Comparison of ENCODE assay signal across 1 cellular context in the genomic region with DNA sequence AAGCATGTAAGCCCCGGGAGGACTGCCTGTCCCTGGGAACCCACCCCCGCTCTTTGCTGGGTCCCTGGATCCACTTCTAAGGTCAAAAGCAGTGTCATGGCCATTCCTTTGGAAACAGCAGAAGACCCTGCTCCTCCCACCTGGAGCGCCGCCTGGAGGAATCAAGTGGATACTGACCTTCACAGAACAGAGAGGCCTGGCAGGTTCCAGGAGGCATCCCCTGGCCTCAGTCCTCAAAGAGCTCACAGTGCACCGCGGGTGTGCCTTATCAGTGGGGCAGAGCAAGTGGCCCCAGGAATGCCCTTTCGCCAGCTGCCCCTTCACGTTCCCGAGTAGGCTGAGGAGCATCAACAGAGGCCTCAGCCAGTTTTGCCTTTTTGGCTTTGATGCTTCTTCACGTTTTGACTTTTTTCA.
TF ChIP-seq lines count a peak whose summit lies in the region.

No MANE protein-coding gene starts in this region.

TF ChIP-seq in HepG2, 621 proteins besides CTCF, POLR2A, EP300 and RAD21 (continued from another document and continues in another):
- TF ChIP-seq, protein P1, sequence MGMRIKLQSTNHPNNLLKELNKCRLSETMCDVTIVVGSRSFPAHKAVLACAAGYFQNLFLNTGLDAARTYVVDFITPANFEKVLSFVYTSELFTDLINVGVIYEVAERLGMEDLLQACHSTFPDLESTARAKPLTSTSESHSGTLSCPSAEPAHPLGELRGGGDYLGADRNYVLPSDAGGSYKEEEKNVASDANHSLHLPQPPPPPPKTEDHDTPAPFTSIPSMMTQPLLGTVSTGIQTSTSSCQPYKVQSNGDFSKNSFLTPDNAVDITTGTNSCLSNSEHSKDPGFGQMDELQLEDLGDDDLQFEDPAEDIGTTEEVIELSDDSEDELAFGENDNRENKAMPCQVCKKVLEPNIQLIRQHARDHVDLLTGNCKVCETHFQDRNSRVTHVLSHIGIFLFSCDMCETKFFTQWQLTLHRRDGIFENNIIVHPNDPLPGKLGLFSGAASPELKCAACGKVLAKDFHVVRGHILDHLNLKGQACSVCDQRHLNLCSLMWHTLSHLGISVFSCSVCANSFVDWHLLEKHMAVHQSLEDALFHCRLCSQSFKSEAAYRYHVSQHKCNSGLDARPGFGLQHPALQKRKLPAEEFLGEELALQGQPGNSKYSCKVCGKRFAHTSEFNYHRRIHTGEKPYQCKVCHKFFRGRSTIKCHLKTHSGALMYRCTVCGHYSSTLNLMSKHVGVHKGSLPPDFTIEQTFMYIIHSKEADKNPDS (CRISPR knock-in tag; IDR thresholded peaks at IDR 0.05) = no peak
- TF ChIP-seq ZNF781 (CRISPR knock-in tag; IDR thresholded peaks at IDR 0.05; ENCODE audit: borderline replicate concordance, not compliant biosample characterization) = no peak
- TF ChIP-seq MAFF (IDR thresholded peaks at IDR 0.05; ENCODE audit: low read depth, low read length) = no peak
- TF ChIP-seq, protein P2, sequence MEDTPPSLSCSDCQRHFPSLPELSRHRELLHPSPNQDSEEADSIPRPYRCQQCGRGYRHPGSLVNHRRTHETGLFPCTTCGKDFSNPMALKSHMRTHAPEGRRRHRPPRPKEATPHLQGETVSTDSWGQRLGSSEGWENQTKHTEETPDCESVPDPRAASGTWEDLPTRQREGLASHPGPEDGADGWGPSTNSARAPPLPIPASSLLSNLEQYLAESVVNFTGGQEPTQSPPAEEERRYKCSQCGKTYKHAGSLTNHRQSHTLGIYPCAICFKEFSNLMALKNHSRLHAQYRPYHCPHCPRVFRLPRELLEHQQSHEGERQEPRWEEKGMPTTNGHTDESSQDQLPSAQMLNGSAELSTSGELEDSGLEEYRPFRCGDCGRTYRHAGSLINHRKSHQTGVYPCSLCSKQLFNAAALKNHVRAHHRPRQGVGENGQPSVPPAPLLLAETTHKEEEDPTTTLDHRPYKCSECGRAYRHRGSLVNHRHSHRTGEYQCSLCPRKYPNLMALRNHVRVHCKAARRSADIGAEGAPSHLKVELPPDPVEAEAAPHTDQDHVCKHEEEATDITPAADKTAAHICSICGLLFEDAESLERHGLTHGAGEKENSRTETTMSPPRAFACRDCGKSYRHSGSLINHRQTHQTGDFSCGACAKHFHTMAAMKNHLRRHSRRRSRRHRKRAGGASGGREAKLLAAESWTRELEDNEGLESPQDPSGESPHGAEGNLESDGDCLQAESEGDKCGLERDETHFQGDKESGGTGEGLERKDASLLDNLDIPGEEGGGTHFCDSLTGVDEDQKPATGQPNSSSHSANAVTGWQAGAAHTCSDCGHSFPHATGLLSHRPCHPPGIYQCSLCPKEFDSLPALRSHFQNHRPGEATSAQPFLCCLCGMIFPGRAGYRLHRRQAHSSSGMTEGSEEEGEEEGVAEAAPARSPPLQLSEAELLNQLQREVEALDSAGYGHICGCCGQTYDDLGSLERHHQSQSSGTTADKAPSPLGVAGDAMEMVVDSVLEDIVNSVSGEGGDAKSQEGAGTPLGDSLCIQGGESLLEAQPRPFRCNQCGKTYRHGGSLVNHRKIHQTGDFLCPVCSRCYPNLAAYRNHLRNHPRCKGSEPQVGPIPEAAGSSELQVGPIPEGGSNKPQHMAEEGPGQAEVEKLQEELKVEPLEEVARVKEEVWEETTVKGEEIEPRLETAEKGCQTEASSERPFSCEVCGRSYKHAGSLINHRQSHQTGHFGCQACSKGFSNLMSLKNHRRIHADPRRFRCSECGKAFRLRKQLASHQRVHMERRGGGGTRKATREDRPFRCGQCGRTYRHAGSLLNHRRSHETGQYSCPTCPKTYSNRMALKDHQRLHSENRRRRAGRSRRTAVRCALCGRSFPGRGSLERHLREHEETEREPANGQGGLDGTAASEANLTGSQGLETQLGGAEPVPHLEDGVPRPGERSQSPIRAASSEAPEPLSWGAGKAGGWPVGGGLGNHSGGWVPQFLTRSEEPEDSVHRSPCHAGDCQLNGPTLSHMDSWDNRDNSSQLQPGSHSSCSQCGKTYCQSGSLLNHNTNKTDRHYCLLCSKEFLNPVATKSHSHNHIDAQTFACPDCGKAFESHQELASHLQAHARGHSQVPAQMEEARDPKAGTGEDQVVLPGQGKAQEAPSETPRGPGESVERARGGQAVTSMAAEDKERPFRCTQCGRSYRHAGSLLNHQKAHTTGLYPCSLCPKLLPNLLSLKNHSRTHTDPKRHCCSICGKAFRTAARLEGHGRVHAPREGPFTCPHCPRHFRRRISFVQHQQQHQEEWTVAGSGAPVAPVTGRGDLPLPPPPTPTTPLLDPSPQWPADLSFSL (CRISPR knock-in tag; IDR thresholded peaks at IDR 0.05) = no peak
- no peak for TF ChIP-seq RBM22 (optimal IDR thresholded peaks at IDR 0.05; ENCODE audit: low read length)
- TF ChIP-seq, protein P3, sequence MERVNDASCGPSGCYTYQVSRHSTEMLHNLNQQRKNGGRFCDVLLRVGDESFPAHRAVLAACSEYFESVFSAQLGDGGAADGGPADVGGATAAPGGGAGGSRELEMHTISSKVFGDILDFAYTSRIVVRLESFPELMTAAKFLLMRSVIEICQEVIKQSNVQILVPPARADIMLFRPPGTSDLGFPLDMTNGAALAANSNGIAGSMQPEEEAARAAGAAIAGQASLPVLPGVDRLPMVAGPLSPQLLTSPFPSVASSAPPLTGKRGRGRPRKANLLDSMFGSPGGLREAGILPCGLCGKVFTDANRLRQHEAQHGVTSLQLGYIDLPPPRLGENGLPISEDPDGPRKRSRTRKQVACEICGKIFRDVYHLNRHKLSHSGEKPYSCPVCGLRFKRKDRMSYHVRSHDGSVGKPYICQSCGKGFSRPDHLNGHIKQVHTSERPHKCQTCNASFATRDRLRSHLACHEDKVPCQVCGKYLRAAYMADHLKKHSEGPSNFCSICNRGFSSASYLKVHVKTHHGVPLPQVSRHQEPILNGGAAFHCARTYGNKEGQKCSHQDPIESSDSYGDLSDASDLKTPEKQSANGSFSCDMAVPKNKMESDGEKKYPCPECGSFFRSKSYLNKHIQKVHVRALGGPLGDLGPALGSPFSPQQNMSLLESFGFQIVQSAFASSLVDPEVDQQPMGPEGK (CRISPR knock-in tag; IDR thresholded peaks at IDR 0.05) = 0 out of 2 replicates have a peak, but pooled peaks have one; percentile 36
- no peak for TF ChIP-seq ZNF616 (CRISPR knock-in tag; IDR thresholded peaks at IDR 0.05; ENCODE audit: low read depth)
- TF ChIP-seq KDM1A (CRISPR knock-in tag; IDR thresholded peaks at IDR 0.05) = peak; percentile 50; the same call in 1 of the 2 replicates
- TF ChIP-seq SRSF4 (IDR thresholded peaks at IDR 0.05; ENCODE audit: low read depth, low read length, poor library complexity, severe bottlenecking) = no peak
- TF ChIP-seq MED1 (CRISPR knock-in tag; IDR thresholded peaks at IDR 0.05) = peak; percentile 59
- no peak for TF ChIP-seq ZFP36 (IDR thresholded peaks at IDR 0.05; ENCODE audit: borderline replicate concordance, low read depth, low read length, partially characterized antibody)
- TF ChIP-seq ZNF670 (CRISPR knock-in tag; IDR thresholded peaks at IDR 0.05; ENCODE audit: borderline replicate concordance) = no peak
- no peak for TF ChIP-seq PRPF4 (IDR thresholded peaks at IDR 0.05; ENCODE audit: low read depth, low read length, poor library complexity, severe bottlenecking)
- no peak for TF ChIP-seq HOXA7 (CRISPR knock-in tag; IDR thresholded peaks at IDR 0.05)
- TF ChIP-seq ZNF136 (CRISPR knock-in tag; IDR thresholded peaks at IDR 0.05; ENCODE audit: low read depth) = no peak
- no peak for TF ChIP-seq KLF9 (CRISPR knock-in tag; IDR thresholded peaks at IDR 0.05; ENCODE audit: low read depth)
- TF ChIP-seq RXRB (CRISPR knock-in tag; IDR thresholded peaks at IDR 0.05; ENCODE audit: borderline replicate concordance) = peak; percentile 89
- TF ChIP-seq, protein P4, sequence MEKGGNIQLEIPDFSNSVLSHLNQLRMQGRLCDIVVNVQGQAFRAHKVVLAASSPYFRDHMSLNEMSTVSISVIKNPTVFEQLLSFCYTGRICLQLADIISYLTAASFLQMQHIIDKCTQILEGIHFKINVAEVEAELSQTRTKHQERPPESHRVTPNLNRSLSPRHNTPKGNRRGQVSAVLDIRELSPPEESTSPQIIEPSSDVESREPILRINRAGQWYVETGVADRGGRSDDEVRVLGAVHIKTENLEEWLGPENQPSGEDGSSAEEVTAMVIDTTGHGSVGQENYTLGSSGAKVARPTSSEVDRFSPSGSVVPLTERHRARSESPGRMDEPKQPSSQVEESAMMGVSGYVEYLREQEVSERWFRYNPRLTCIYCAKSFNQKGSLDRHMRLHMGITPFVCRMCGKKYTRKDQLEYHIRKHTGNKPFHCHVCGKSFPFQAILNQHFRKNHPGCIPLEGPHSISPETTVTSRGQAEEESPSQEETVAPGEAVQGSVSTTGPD (CRISPR knock-in tag; IDR thresholded peaks at IDR 0.05) = no peak
- TF ChIP-seq ZNF230 (CRISPR knock-in tag; IDR thresholded peaks at IDR 0.05) = 0 out of 2 replicates have a peak, but pooled peaks have one; percentile 37
- TF ChIP-seq, protein P5, sequence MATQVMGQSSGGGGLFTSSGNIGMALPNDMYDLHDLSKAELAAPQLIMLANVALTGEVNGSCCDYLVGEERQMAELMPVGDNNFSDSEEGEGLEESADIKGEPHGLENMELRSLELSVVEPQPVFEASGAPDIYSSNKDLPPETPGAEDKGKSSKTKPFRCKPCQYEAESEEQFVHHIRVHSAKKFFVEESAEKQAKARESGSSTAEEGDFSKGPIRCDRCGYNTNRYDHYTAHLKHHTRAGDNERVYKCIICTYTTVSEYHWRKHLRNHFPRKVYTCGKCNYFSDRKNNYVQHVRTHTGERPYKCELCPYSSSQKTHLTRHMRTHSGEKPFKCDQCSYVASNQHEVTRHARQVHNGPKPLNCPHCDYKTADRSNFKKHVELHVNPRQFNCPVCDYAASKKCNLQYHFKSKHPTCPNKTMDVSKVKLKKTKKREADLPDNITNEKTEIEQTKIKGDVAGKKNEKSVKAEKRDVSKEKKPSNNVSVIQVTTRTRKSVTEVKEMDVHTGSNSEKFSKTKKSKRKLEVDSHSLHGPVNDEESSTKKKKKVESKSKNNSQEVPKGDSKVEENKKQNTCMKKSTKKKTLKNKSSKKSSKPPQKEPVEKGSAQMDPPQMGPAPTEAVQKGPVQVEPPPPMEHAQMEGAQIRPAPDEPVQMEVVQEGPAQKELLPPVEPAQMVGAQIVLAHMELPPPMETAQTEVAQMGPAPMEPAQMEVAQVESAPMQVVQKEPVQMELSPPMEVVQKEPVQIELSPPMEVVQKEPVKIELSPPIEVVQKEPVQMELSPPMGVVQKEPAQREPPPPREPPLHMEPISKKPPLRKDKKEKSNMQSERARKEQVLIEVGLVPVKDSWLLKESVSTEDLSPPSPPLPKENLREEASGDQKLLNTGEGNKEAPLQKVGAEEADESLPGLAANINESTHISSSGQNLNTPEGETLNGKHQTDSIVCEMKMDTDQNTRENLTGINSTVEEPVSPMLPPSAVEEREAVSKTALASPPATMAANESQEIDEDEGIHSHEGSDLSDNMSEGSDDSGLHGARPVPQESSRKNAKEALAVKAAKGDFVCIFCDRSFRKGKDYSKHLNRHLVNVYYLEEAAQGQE (IDR thresholded peaks at IDR 0.05; ENCODE audit: borderline replicate concordance in 1 of 2, low read depth in 1 of 2, low read length in 2 of 2) = no peak
- no peak for TF ChIP-seq MZF1 (CRISPR knock-in tag; IDR thresholded peaks at IDR 0.05; ENCODE audit: borderline replicate concordance)
- 0 out of 2 replicates have a peak, but pooled peaks have one; percentile 38 for TF ChIP-seq SOX5 (CRISPR knock-in tag; IDR thresholded peaks at IDR 0.05; ENCODE audit: borderline replicate concordance)
- TF ChIP-seq SSRP1 (CRISPR knock-in tag; IDR thresholded peaks at IDR 0.05) = no peak
- no peak for TF ChIP-seq ZNF782 (CRISPR knock-in tag; IDR thresholded peaks at IDR 0.05; ENCODE audit: borderline replicate concordance)
- TF ChIP-seq MXD4 (CRISPR knock-in tag; IDR thresholded peaks at IDR 0.05) = peak; percentile 55; the same call in 1 of the 2 replicates
- TF ChIP-seq ZNF30 (CRISPR knock-in tag; IDR thresholded peaks at IDR 0.05) = no peak
- no peak for TF ChIP-seq ZNF572 (CRISPR knock-in tag; IDR thresholded peaks at IDR 0.05)
- TF ChIP-seq ZNF766 (CRISPR knock-in tag; IDR thresholded peaks at IDR 0.05; ENCODE audit: borderline replicate concordance) = no peak
- TF ChIP-seq IKZF1 (IDR thresholded peaks at IDR 0.05) = no peak
- no peak for TF ChIP-seq HOXD1 (CRISPR knock-in tag; IDR thresholded peaks at IDR 0.05)
- TF ChIP-seq, protein P6, sequence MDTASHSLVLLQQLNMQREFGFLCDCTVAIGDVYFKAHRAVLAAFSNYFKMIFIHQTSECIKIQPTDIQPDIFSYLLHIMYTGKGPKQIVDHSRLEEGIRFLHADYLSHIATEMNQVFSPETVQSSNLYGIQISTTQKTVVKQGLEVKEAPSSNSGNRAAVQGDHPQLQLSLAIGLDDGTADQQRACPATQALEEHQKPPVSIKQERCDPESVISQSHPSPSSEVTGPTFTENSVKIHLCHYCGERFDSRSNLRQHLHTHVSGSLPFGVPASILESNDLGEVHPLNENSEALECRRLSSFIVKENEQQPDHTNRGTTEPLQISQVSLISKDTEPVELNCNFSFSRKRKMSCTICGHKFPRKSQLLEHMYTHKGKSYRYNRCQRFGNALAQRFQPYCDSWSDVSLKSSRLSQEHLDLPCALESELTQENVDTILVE (CRISPR knock-in tag; IDR thresholded peaks at IDR 0.05) = peak; percentile 66; the same call in 1 of the 2 replicates
- no peak for TF ChIP-seq ZNF251 (CRISPR knock-in tag; IDR thresholded peaks at IDR 0.05)
- peak; percentile 92 for TF ChIP-seq ZNF124 (CRISPR knock-in tag; IDR thresholded peaks at IDR 0.05)
- TF ChIP-seq ZBTB7A (CRISPR knock-in tag; IDR thresholded peaks at IDR 0.05) = no peak
- TF ChIP-seq ZSCAN21 (CRISPR knock-in tag; IDR thresholded peaks at IDR 0.05; ENCODE audit: borderline replicate concordance) = peak; percentile 28; the same call in 1 of the 2 replicates
- no peak for TF ChIP-seq PHF8 (CRISPR knock-in tag; IDR thresholded peaks at IDR 0.05)
- TF ChIP-seq ZNF589 (CRISPR knock-in tag; conservative IDR thresholded peaks at IDR 0.05) = no peak
- TF ChIP-seq, protein P7, sequence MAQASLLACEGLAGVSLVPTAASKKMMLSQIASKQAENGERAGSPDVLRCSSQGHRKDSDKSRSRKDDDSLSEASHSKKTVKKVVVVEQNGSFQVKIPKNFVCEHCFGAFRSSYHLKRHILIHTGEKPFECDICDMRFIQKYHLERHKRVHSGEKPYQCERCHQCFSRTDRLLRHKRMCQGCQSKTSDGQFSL (CRISPR knock-in tag; IDR thresholded peaks at IDR 0.05) = peak; percentile 58; the same call in 1 of the 2 replicates
- TF ChIP-seq, protein P8, sequence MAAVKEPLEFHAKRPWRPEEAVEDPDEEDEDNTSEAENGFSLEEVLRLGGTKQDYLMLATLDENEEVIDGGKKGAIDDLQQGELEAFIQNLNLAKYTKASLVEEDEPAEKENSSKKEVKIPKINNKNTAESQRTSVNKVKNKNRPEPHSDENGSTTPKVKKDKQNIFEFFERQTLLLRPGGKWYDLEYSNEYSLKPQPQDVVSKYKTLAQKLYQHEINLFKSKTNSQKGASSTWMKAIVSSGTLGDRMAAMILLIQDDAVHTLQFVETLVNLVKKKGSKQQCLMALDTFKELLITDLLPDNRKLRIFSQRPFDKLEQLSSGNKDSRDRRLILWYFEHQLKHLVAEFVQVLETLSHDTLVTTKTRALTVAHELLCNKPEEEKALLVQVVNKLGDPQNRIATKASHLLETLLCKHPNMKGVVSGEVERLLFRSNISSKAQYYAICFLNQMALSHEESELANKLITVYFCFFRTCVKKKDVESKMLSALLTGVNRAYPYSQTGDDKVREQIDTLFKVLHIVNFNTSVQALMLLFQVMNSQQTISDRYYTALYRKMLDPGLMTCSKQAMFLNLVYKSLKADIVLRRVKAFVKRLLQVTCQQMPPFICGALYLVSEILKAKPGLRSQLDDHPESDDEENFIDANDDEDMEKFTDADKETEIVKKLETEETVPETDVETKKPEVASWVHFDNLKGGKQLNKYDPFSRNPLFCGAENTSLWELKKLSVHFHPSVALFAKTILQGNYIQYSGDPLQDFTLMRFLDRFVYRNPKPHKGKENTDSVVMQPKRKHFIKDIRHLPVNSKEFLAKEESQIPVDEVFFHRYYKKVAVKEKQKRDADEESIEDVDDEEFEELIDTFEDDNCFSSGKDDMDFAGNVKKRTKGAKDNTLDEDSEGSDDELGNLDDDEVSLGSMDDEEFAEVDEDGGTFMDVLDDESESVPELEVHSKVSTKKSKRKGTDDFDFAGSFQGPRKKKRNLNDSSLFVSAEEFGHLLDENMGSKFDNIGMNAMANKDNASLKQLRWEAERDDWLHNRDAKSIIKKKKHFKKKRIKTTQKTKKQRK (IDR thresholded peaks at IDR 0.05; ENCODE audit: low read length) = no peak
